Comparison of ENCODE assay signal across 29 cellular contexts in genomic region chrX:103393487-103393886, GRCh38.
"Had no signal": no experiment of that assay in that cellular context is flagged by ENCODE, and none has a peak within 500 bp of the region (broad histone marks: within the 10 kb centered on the region; RNA-seq: fewer than 3 reads in every experiment).

No MANE protein-coding gene starts in this region.

- ATAC-seq: effector memory CD8-positive, alpha-beta T cell; esophagus mucosa; foreskin keratinocyte; gastroesophageal sphincter; heart left ventricle; left cardiac atrium; left lung; left ventricle myocardium superior; lower lobe of right lung; mucosa of descending colon; naive thymus-derived CD8-positive, alpha-beta T cell had no signal

- H3K4me3 ChIP-seq: coronary artery, dorsolateral prefrontal cortex, esophagus squamous epithelium, gastroesophageal sphincter, heart left ventricle, hepatocyte, left lung, lower lobe of right lung, mucosa of descending colon had no signal

- H3K4me2 ChIP-seq: hepatocyte had no signal

- H2AFZ ChIP-seq: hepatocyte had no signal

- FAIRE-seq: colon, endometrium, frontal cortex, islet of Langerhans, keratinocyte had no signal

- H3K4me1 ChIP-seq: esophagus squamous epithelium, foreskin keratinocyte, gastroesophageal sphincter, heart left ventricle, left lung, lower lobe of right lung had no signal

- H3K79me2 ChIP-seq: hepatocyte had no signal

- DNase-seq: dermis blood vessel endothelial cell; dorsolateral prefrontal cortex; effector CD4-positive, alpha-beta T cell; effector memory CD8-positive, alpha-beta T cell; endodermal cell; erythroblast; esophagus squamous epithelium; foreskin keratinocyte; heart left ventricle; hypothalamus; immature natural killer cell; left cardiac atrium; left lung; left ventricle myocardium superior; lower lobe of right lung; mesenchymal stem cell; mucosa of descending colon; naive B cell; naive thymus-derived CD8-positive, alpha-beta T cell had no signal

- H3K36me3 ChIP-seq: esophagus squamous epithelium, gastroesophageal sphincter, heart left ventricle, left lung, lower lobe of right lung had no signal

- H3K9me3 ChIP-seq: esophagus squamous epithelium, gastroesophageal sphincter, heart left ventricle, left lung, lower lobe of right lung, mucosa of descending colon had no signal

- H3K27me3 ChIP-seq: esophagus squamous epithelium, foreskin keratinocyte, gastroesophageal sphincter, heart left ventricle, hepatocyte had no signal

- H3K27ac ChIP-seq: coronary artery, dorsolateral prefrontal cortex, epithelial cell of prostate, esophagus squamous epithelium, foreskin keratinocyte, gastroesophageal sphincter, heart left ventricle, hepatocyte, left lung, lower lobe of right lung had no signal
